In the genomic region with DNA sequence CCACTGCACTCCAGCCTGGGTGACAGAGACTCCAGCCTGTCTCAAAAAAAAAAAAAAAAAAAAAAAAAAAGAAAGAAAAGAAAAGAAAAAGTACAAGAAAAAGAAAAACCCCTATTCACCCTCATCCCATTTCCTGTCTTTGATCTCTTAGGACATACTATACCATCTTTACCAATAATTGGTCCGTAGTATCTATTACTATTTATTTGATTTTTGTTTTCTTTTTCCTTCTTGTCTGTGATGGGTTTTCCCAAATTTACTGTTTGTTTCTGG, we compare ENCODE assay signal across 1 cellular context.
A peak's percentile ranks its signal among the peaks of the same experiment; 100 is the strongest.
TF ChIP-seq lines count a peak whose summit lies in the region.

No MANE protein-coding gene starts in this region.

TF ChIP-seq in K562, 482 proteins besides CTCF, POLR2A, EP300 and RAD21 (continued from another document and continues in another):
- TF ChIP-seq KHSRP (IDR thresholded peaks at IDR 0.05) (no peak; the same call in 1 of the 2 replicates), MTA1 (IDR thresholded peaks at IDR 0.05; ENCODE audit: borderline replicate concordance) (no peak), HDAC6 (IDR thresholded peaks at IDR 0.05; ENCODE audit: low read depth, low read length) (no peak), NR2C2 (CRISPR knock-in tag; IDR thresholded peaks at IDR 0.05) (no peak), NR2C2 (tag; IDR thresholded peaks at IDR 0.05) (0 out of 2 replicates have a peak, but pooled peaks have one; percentile 22), MIER1 (IDR thresholded peaks at IDR 0.05; ENCODE audit: low read depth) (0 out of 2 replicates have a peak, but pooled peaks have one; percentile 30), ZNF175 (CRISPR knock-in tag; IDR thresholded peaks at IDR 0.05; ENCODE audit: low read depth) (0 out of 2 replicates have a peak, but pooled peaks have one; percentile 19), CCAR2 (IDR thresholded peaks at IDR 0.05; ENCODE audit: low read depth, low read length) (no peak), TCF7 (IDR thresholded peaks at IDR 0.05; ENCODE audit: borderline replicate concordance) (no peak), ARID1B (IDR thresholded peaks at IDR 0.05) (peak; percentile 16; the same call in 1 of the 2 replicates), MYNN (IDR thresholded peaks at IDR 0.05) (0 out of 2 replicates have a peak, but pooled peaks have one; percentile 6), MYNN (CRISPR knock-in tag; IDR thresholded peaks at IDR 0.05) (no peak), MAZ (CRISPR knock-in tag; conservative IDR thresholded peaks at IDR 0.05 in 1 of 2, IDR thresholded peaks at IDR 0.05 in 1 of 2) (no peak), MAFF (IDR thresholded peaks at IDR 0.05; ENCODE audit: low read length) (no peak), SPI1 (IDR thresholded peaks at IDR 0.05; ENCODE audit: borderline replicate concordance, low read depth, low read length) (no peak), POU5F1 (IDR thresholded peaks at IDR 0.05; ENCODE audit: borderline replicate concordance, low read depth, low read length, partially characterized antibody) (no peak), ZNF133 (CRISPR knock-in tag; IDR thresholded peaks at IDR 0.05) (no peak), RBFOX2 (IDR thresholded peaks at IDR 0.05; ENCODE audit: low read depth, low read length) (no peak), ASH1L (IDR thresholded peaks at IDR 0.05; ENCODE audit: borderline replicate concordance, low read depth, partially characterized antibody) (peak; percentile 24), HOXB6 (CRISPR knock-in tag; IDR thresholded peaks at IDR 0.05; ENCODE audit: borderline replicate concordance) (no peak), ILF3 (IDR thresholded peaks at IDR 0.05; ENCODE audit: borderline replicate concordance) (no peak; the same call in 1 of the 2 replicates), GTF2E2 (tag; IDR thresholded peaks at IDR 0.05) (no peak), SMARCA5 (IDR thresholded peaks at IDR 0.05) (no peak), ZNF384 (IDR thresholded peaks at IDR 0.05; ENCODE audit: low read depth, low read length) (peak; percentile 71), DACH1 (IDR thresholded peaks at IDR 0.05; ENCODE audit: partially characterized antibody) (no peak), BCOR (IDR thresholded peaks at IDR 0.05) (no peak; the same call in 1 of the 2 replicates), ZNF644 (tag; IDR thresholded peaks at IDR 0.05; ENCODE audit: low read depth) (no peak), CBX3 (IDR thresholded peaks at IDR 0.05; ENCODE audit: borderline replicate concordance in 1 of 2, low read length in 2 of 2) (no peak), CBFB (CRISPR knock-in tag; IDR thresholded peaks at IDR 0.05) (no peak), PHF21A (IDR thresholded peaks at IDR 0.05; ENCODE audit: borderline replicate concordance, low read depth) (no peak), CHD4 (IDR thresholded peaks at IDR 0.05; ENCODE audit: insufficient read depth, insufficient replicate concordance, low read depth, low read length, poor library complexity, severe bottlenecking) (peak; percentile 6), ZNF197 (CRISPR knock-in tag; IDR thresholded peaks at IDR 0.05; ENCODE audit: low read depth) (peak; percentile 8; the same call in 1 of the 2 replicates), ZNF408 (CRISPR knock-in tag; IDR thresholded peaks at IDR 0.05; ENCODE audit: low read depth) (no peak)
- TF ChIP-seq, protein P1, sequence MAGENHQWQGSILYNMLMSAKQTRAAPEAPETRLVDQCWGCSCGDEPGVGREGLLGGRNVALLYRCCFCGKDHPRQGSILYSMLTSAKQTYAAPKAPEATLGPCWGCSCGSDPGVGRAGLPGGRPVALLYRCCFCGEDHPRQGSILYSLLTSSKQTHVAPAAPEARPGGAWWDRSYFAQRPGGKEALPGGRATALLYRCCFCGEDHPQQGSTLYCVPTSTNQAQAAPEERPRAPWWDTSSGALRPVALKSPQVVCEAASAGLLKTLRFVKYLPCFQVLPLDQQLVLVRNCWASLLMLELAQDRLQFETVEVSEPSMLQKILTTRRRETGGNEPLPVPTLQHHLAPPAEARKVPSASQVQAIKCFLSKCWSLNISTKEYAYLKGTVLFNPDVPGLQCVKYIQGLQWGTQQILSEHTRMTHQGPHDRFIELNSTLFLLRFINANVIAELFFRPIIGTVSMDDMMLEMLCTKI (IDR thresholded peaks at IDR 0.05; ENCODE audit: partially characterized antibody) = no peak
- TF ChIP-seq, protein P2, sequence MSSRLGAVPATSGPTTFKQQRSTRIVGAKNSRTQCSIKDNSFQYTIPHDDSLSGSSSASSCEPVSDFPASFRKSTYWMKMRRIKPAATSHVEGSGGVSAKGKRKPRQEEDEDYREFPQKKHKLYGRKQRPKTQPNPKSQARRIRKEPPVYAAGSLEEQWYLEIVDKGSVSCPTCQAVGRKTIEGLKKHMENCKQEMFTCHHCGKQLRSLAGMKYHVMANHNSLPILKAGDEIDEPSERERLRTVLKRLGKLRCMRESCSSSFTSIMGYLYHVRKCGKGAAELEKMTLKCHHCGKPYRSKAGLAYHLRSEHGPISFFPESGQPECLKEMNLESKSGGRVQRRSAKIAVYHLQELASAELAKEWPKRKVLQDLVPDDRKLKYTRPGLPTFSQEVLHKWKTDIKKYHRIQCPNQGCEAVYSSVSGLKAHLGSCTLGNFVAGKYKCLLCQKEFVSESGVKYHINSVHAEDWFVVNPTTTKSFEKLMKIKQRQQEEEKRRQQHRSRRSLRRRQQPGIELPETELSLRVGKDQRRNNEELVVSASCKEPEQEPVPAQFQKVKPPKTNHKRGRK (tag; IDR thresholded peaks at IDR 0.05) = peak; percentile 73
- TF ChIP-seq, protein P3, sequence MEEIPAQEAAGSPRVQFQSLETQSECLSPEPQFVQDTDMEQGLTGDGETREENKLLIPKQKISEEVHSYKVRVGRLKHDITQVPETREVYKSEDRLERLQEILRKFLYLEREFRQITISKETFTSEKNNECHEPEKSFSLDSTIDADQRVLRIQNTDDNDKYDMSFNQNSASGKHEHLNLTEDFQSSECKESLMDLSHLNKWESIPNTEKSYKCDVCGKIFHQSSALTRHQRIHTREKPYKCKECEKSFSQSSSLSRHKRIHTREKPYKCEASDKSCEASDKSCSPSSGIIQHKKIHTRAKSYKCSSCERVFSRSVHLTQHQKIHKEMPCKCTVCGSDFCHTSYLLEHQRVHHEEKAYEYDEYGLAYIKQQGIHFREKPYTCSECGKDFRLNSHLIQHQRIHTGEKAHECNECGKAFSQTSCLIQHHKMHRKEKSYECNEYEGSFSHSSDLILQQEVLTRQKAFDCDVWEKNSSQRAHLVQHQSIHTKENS (CRISPR knock-in tag; IDR thresholded peaks at IDR 0.05) = no peak
- TF ChIP-seq, protein P4, sequence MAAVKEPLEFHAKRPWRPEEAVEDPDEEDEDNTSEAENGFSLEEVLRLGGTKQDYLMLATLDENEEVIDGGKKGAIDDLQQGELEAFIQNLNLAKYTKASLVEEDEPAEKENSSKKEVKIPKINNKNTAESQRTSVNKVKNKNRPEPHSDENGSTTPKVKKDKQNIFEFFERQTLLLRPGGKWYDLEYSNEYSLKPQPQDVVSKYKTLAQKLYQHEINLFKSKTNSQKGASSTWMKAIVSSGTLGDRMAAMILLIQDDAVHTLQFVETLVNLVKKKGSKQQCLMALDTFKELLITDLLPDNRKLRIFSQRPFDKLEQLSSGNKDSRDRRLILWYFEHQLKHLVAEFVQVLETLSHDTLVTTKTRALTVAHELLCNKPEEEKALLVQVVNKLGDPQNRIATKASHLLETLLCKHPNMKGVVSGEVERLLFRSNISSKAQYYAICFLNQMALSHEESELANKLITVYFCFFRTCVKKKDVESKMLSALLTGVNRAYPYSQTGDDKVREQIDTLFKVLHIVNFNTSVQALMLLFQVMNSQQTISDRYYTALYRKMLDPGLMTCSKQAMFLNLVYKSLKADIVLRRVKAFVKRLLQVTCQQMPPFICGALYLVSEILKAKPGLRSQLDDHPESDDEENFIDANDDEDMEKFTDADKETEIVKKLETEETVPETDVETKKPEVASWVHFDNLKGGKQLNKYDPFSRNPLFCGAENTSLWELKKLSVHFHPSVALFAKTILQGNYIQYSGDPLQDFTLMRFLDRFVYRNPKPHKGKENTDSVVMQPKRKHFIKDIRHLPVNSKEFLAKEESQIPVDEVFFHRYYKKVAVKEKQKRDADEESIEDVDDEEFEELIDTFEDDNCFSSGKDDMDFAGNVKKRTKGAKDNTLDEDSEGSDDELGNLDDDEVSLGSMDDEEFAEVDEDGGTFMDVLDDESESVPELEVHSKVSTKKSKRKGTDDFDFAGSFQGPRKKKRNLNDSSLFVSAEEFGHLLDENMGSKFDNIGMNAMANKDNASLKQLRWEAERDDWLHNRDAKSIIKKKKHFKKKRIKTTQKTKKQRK (IDR thresholded peaks at IDR 0.05; ENCODE audit: borderline replicate concordance, low read depth, low read length) = no peak
- TF ChIP-seq, protein P5, sequence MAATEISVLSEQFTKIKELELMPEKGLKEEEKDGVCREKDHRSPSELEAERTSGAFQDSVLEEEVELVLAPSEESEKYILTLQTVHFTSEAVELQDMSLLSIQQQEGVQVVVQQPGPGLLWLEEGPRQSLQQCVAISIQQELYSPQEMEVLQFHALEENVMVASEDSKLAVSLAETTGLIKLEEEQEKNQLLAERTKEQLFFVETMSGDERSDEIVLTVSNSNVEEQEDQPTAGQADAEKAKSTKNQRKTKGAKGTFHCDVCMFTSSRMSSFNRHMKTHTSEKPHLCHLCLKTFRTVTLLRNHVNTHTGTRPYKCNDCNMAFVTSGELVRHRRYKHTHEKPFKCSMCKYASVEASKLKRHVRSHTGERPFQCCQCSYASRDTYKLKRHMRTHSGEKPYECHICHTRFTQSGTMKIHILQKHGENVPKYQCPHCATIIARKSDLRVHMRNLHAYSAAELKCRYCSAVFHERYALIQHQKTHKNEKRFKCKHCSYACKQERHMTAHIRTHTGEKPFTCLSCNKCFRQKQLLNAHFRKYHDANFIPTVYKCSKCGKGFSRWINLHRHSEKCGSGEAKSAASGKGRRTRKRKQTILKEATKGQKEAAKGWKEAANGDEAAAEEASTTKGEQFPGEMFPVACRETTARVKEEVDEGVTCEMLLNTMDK (IDR thresholded peaks at IDR 0.05; ENCODE audit: borderline replicate concordance, insufficient read depth, low read depth, low read length, poor library complexity, severe bottlenecking) = no peak
- TF ChIP-seq, protein P6, sequence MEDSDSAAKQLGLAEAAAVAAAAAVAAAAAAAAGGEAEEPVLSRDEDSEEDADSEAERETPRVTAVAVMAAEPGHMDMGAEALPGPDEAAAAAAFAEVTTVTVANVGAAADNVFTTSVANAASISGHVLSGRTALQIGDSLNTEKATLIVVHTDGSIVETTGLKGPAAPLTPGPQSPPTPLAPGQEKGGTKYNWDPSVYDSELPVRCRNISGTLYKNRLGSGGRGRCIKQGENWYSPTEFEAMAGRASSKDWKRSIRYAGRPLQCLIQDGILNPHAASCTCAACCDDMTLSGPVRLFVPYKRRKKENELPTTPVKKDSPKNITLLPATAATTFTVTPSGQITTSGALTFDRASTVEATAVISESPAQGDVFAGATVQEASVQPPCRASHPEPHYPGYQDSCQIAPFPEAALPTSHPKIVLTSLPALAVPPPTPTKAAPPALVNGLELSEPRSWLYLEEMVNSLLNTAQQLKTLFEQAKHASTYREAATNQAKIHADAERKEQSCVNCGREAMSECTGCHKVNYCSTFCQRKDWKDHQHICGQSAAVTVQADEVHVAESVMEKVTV (CRISPR knock-in tag; IDR thresholded peaks at IDR 0.05) = no peak
- TF ChIP-seq, protein P7, sequence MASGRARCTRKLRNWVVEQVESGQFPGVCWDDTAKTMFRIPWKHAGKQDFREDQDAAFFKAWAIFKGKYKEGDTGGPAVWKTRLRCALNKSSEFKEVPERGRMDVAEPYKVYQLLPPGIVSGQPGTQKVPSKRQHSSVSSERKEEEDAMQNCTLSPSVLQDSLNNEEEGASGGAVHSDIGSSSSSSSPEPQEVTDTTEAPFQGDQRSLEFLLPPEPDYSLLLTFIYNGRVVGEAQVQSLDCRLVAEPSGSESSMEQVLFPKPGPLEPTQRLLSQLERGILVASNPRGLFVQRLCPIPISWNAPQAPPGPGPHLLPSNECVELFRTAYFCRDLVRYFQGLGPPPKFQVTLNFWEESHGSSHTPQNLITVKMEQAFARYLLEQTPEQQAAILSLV (tag; IDR thresholded peaks at IDR 0.05) = peak; percentile 23; the same call in 1 of the 2 replicates
- TF ChIP-seq, protein P8, sequence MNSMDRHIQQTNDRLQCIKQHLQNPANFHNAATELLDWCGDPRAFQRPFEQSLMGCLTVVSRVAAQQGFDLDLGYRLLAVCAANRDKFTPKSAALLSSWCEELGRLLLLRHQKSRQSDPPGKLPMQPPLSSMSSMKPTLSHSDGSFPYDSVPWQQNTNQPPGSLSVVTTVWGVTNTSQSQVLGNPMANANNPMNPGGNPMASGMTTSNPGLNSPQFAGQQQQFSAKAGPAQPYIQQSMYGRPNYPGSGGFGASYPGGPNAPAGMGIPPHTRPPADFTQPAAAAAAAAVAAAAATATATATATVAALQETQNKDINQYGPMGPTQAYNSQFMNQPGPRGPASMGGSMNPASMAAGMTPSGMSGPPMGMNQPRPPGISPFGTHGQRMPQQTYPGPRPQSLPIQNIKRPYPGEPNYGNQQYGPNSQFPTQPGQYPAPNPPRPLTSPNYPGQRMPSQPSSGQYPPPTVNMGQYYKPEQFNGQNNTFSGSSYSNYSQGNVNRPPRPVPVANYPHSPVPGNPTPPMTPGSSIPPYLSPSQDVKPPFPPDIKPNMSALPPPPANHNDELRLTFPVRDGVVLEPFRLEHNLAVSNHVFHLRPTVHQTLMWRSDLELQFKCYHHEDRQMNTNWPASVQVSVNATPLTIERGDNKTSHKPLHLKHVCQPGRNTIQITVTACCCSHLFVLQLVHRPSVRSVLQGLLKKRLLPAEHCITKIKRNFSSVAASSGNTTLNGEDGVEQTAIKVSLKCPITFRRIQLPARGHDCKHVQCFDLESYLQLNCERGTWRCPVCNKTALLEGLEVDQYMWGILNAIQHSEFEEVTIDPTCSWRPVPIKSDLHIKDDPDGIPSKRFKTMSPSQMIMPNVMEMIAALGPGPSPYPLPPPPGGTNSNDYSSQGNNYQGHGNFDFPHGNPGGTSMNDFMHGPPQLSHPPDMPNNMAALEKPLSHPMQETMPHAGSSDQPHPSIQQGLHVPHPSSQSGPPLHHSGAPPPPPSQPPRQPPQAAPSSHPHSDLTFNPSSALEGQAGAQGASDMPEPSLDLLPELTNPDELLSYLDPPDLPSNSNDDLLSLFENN (IDR thresholded peaks at IDR 0.05; ENCODE audit: low read depth in 2 of 2, low read length in 2 of 2) = 0 out of 4 replicates have a peak, but pooled peaks of 1 of the 2 experiments have one; percentile 3
- TF ChIP-seq, protein P9, sequence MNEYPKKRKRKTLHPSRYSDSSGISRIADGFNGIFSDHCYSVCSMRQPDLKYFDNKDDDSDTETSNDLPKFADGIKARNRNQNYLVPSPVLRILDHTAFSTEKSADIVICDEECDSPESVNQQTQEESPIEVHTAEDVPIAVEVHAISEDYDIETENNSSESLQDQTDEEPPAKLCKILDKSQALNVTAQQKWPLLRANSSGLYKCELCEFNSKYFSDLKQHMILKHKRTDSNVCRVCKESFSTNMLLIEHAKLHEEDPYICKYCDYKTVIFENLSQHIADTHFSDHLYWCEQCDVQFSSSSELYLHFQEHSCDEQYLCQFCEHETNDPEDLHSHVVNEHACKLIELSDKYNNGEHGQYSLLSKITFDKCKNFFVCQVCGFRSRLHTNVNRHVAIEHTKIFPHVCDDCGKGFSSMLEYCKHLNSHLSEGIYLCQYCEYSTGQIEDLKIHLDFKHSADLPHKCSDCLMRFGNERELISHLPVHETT (CRISPR knock-in tag; conservative IDR thresholded peaks at IDR 0.05 in 1 of 2, IDR thresholded peaks at IDR 0.05 in 1 of 2) = 0 out of 4 replicates have a peak, but pooled peaks of 1 of the 2 experiments have one; percentile 15
